Comparison of ENCODE assay signal across 1 cellular context in genomic region chr1:182015360-182015759, GRCh38.
TF ChIP-seq lines count a peak whose summit lies in the region.

No MANE protein-coding gene starts in this region.

TF ChIP-seq in HCT116, 20 proteins besides CTCF, POLR2A, EP300 and RAD21 (continued from another document):
- TF ChIP-seq REST (IDR thresholded peaks at IDR 0.05; ENCODE audit: low read depth) (no peak), ATF3 (IDR thresholded peaks at IDR 0.05) (no peak), CBX3 (IDR thresholded peaks at IDR 0.05; ENCODE audit: low read depth) (no peak)
